In the genomic region with DNA sequence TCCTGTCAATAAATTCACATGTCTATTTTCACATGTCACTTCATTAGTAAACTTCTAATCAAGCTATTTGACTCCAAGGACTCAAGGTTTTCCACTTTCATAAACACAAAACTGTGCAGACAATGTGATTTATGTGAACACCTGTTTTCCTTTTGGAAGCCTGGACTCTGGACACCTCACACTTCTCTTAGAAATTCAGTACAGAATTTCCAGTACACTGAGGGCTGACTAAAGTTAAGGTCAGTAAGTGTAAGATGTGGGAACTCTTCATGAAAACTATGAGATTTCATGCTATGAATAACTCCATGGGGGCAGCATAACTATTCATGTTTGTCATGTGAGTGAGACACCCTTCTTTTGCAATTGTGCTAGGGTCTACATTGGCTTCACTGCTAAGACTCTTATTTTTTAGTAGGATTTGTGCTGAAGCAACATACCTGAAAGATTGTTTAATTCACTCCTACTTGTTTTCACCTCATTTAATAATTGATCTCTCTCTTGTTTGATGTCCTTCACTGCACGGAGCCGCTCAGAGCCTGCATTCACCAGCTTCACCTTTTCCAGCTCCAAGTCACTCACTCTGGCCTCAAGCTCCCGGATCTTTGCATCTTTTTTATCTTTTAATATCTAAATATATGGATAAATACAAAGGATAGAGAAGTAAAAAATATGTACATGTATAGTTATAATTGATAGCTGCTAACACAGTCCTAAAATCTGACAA, we compare ENCODE assay signal across 25 cellular contexts. TPM values are rescaled to one million over a fixed set of nuclear protein-coding genes. Genes with fewer than 3 reads are reported as not detected.
"Had no signal": no experiment of that assay in that cellular context is flagged by ENCODE, and none has a peak within 500 bp of the region (broad histone marks: within the 10 kb centered on the region; RNA-seq: fewer than 3 reads in every experiment).

No MANE protein-coding gene starts in this region.

- H3K4me3 ChIP-seq: neural progenitor cell, ovary, prostate gland, stomach, thoracic aorta, thyroid gland, tibial nerve, upper lobe of left lung, vagina had no signal

- FAIRE-seq: small intestine, urothelium cell line had no signal

- H3K9me3 ChIP-seq: prostate gland, thyroid gland had no signal

- DNase-seq: naive thymus-derived CD4-positive, alpha-beta T cell; natural killer cell; occipital lobe; ovary; right cardiac atrium; small intestine; stimulated activated CD4-positive, alpha-beta T cell treated with anti-CD3 and anti-CD28 coated beads, Interleukin-15, amount 100 ng/mL, for 24 hours; stimulated activated CD4-positive, alpha-beta T cell treated with anti-CD3 and anti-CD28 coated beads, Interleukin-2, amount 100 ng/mL, for 24 hours; stimulated activated CD4-positive, alpha-beta T cell treated with anti-CD3 and anti-CD28 coated beads, Interleukin-2, amount 100 ng/mL, for 48 hours; stimulated activated CD4-positive, alpha-beta T cell treated with anti-CD3 and anti-CD28 coated beads, Interleukin-4, amount 100 ng/mL, for 24 hours; stimulated activated naive B cell treated with anti-CD40 and anti-IgM and Interleukin-4, amounts not matched to agents 10 μg/mL and 1 μg/mL and 100 μg/mL, for 72 hours; stimulated activated naive CD4-positive, alpha-beta T cell treated with Interleukin-2 at 50 U/mL for 16 hours; stomach; thyroid gland; trophoblast cell; upper lobe of left lung had no signal

- H2AFZ ChIP-seq: neural progenitor cell had no signal

- H3K27me3 ChIP-seq: neural progenitor cell, ovary, stomach, thyroid gland, tibial nerve, upper lobe of left lung, vagina had no signal

- H3K4me2 ChIP-seq: neural progenitor cell had no signal

- ATAC-seq: naive thymus-derived CD4-positive, alpha-beta T cell; natural killer cell; right cardiac atrium; sciatic nerve; stimulated activated effector memory CD8-positive, alpha-beta T cell treated with anti-CD3 and anti-CD28 coated beads, Interleukin-12 subunit alpha, Interleukin-12 subunit beta, amount 100 ng/mL, for 72 hours; stimulated activated naive B cell treated with anti-CD40 and anti-IgM and Interleukin-4, amounts not matched to agents 10 μg/mL and 1 μg/mL and 100 μg/mL, for 72 hours had no signal

- H3K4me1 ChIP-seq: neural progenitor cell, prostate gland, stomach, thyroid gland, tibial nerve, upper lobe of left lung, vagina had no signal

- H3K36me3 ChIP-seq: neural progenitor cell, ovary, prostate gland, thoracic aorta, thyroid gland, upper lobe of left lung, vagina had no signal

- H3K9ac ChIP-seq: neural progenitor cell had no signal

- H3K27ac ChIP-seq: neural progenitor cell, ovary, prostate gland, stomach, thoracic aorta, thyroid gland, tibial nerve, upper lobe of left lung, vagina had no signal

RNA-seq across cellular contexts. Expression of a gene that starts 55.3 kb away (rescaled TPM):
- polyA plus RNA-seq: neural cell had no signal

RNA-seq across cellular contexts. Expression of a gene that starts 59.1 kb away (rescaled TPM):
- total RNA-seq: naive thymus-derived CD4-positive, alpha-beta T cell; natural killer cell; vagina had no signal
- polyA plus RNA-seq: naive thymus-derived CD4-positive, alpha-beta T cell; neural cell; stomach had no signal
